In genomic region chr9:129312731-129313130, GRCh38 we compare ENCODE assay signal across 1 cellular context.
TF ChIP-seq lines count a peak whose summit lies in the region.

No MANE protein-coding gene starts in this region.

TF ChIP-seq in WTC11, 78 proteins besides CTCF, POLR2A, EP300 and RAD21 (continued from another document):
- TF ChIP-seq ATF2 (CRISPR knock-in tag; IDR thresholded peaks at IDR 0.05; ENCODE audit: borderline replicate concordance, low read depth) (no peak), ZNF416 (CRISPR knock-in tag; IDR thresholded peaks at IDR 0.05) (no peak), ZNF121 (CRISPR knock-in tag; IDR thresholded peaks at IDR 0.05) (no peak), CBFB (CRISPR knock-in tag; IDR thresholded peaks at IDR 0.05; ENCODE audit: low read depth) (no peak), MYBL2 (CRISPR knock-in tag; IDR thresholded peaks at IDR 0.05) (no peak), FOXJ3 (CRISPR knock-in tag; IDR thresholded peaks at IDR 0.05; ENCODE audit: borderline replicate concordance) (no peak), HMGA2 (CRISPR knock-in tag; IDR thresholded peaks at IDR 0.05) (no peak), RORB (CRISPR knock-in tag; IDR thresholded peaks at IDR 0.05) (no peak), JAZF1 (CRISPR knock-in tag; IDR thresholded peaks at IDR 0.05) (no peak), TP53 (CRISPR knock-in tag; IDR thresholded peaks at IDR 0.05) (no peak)
- TF ChIP-seq, protein P1, sequence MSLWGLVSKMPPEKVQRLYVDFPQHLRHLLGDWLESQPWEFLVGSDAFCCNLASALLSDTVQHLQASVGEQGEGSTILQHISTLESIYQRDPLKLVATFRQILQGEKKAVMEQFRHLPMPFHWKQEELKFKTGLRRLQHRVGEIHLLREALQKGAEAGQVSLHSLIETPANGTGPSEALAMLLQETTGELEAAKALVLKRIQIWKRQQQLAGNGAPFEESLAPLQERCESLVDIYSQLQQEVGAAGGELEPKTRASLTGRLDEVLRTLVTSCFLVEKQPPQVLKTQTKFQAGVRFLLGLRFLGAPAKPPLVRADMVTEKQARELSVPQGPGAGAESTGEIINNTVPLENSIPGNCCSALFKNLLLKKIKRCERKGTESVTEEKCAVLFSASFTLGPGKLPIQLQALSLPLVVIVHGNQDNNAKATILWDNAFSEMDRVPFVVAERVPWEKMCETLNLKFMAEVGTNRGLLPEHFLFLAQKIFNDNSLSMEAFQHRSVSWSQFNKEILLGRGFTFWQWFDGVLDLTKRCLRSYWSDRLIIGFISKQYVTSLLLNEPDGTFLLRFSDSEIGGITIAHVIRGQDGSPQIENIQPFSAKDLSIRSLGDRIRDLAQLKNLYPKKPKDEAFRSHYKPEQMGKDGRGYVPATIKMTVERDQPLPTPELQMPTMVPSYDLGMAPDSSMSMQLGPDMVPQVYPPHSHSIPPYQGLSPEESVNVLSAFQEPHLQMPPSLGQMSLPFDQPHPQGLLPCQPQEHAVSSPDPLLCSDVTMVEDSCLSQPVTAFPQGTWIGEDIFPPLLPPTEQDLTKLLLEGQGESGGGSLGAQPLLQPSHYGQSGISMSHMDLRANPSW (CRISPR knock-in tag; conservative IDR thresholded peaks at IDR 0.05; ENCODE audit: low read depth) = no peak
- TF ChIP-seq, protein P2, sequence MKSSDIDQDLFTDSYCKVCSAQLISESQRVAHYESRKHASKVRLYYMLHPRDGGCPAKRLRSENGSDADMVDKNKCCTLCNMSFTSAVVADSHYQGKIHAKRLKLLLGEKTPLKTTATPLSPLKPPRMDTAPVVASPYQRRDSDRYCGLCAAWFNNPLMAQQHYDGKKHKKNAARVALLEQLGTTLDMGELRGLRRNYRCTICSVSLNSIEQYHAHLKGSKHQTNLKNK (CRISPR knock-in tag; IDR thresholded peaks at IDR 0.05) = no peak
TF ChIP-seq in WTC11: peak in this region for 0.
